ENCODE assay signal across 1 cellular context in genomic region chr19:45643927-45644771, GRCh38.
TF ChIP-seq lines count a peak whose summit lies in the region.

No MANE protein-coding gene starts in this region.

TF ChIP-seq in K562, 482 proteins besides CTCF, POLR2A, EP300 and RAD21:
- TF ChIP-seq CXXC5 (CRISPR knock-in tag; IDR thresholded peaks at IDR 0.05), result no peak
- no peak for TF ChIP-seq RBBP5 (IDR thresholded peaks at IDR 0.05; ENCODE audit: borderline replicate concordance, insufficient read depth, low read length, poor library complexity, severe bottlenecking)
- TF ChIP-seq RUNX1 (IDR thresholded peaks at IDR 0.05; ENCODE audit: low read depth), result 0 out of 2 replicates have a peak, but pooled peaks have one; percentile 45
- TF ChIP-seq TBL1XR1 (IDR thresholded peaks at IDR 0.05; ENCODE audit: low read length in 2 of 2), result no peak
- no peak for TF ChIP-seq ZC3H11A (IDR thresholded peaks at IDR 0.05; ENCODE audit: low read depth, low read length)
- TF ChIP-seq DPF2 (IDR thresholded peaks at IDR 0.05), result no peak
- no peak for TF ChIP-seq PATZ1 (CRISPR knock-in tag; IDR thresholded peaks at IDR 0.05; ENCODE audit: borderline replicate concordance)
- no peak for TF ChIP-seq GABPB1 (CRISPR knock-in tag; IDR thresholded peaks at IDR 0.05)
- 0 out of 2 replicates have a peak, but pooled peaks have one; percentile 1 for TF ChIP-seq LCOR (CRISPR knock-in tag; IDR thresholded peaks at IDR 0.05)
- TF ChIP-seq ZNF75A (CRISPR knock-in tag; IDR thresholded peaks at IDR 0.05), result no peak
- TF ChIP-seq HES1 (IDR thresholded peaks at IDR 0.05; ENCODE audit: low read depth), result no peak
- TF ChIP-seq HMGN3 (IDR thresholded peaks at IDR 0.05; ENCODE audit: borderline replicate concordance, extremely low read depth, insufficient read length, low read depth, low read length), result no peak
- TF ChIP-seq ZNF280A (IDR thresholded peaks at IDR 0.05; ENCODE audit: low read depth, partially characterized antibody), result no peak
- TF ChIP-seq MXI1 (IDR thresholded peaks at IDR 0.05; ENCODE audit: low read depth, low read length), result no peak
- no peak for TF ChIP-seq PREB (CRISPR knock-in tag; IDR thresholded peaks at IDR 0.05)
- no peak for TF ChIP-seq NR2C2 (CRISPR knock-in tag; IDR thresholded peaks at IDR 0.05)
- no peak for TF ChIP-seq NR2C2 (tag; IDR thresholded peaks at IDR 0.05)
TF ChIP-seq in K562: peak in this region for 2.
